Comparison of ENCODE assay signal across 1 cellular context in the genomic region with DNA sequence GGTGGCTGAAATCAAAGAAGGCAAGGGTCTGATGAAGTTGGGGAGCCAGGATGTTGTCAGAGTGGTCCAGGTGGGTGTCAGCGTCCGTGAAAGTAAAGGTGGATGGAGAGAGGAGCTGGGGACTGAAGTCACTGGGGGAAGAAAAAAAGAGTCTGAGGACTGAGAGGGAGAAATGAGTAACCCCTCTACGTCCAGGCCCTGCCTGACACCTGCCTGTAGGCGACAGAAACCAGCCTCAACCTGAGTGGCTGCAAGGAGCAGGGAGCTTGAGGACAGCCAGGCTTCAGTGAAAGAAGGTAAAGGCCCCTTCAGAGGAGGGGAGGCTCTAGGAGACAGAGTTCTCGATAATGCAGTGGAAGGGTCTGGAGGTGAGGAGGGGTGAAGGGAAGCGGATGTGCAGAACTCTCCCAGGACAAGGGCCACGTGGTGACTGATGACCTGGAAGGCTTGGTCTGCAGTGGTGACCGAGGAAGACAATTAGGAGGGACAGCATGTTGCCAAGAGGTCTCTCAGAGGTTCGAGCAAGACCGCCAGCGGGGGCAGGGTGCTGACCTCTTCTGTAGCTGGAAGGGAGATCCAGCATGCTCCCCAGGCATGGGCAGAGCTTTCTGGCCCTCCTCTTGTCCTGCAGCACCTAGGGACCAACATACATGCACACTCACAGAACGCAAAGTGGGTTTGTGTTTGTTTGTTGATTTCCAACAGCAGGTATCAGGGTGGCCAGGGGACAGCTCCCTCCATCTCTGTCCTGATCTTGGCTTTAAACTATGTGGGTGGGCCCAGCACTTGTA.
TF ChIP-seq lines count a peak whose summit lies in the region.

No MANE protein-coding gene starts in this region.

TF ChIP-seq in HepG2, 621 proteins besides CTCF, POLR2A, EP300 and RAD21 (continued from another document):
- no peak for TF ChIP-seq CHD2 (IDR thresholded peaks at IDR 0.05; ENCODE audit: low read depth, low read length)
- TF ChIP-seq MXI1 (IDR thresholded peaks at IDR 0.05; ENCODE audit: borderline replicate concordance, low read depth, low read length): no peak
- no peak for TF ChIP-seq MXD4 (CRISPR knock-in tag; IDR thresholded peaks at IDR 0.05)
